7 cellular contexts compared by ENCODE assay signal in the genomic region with DNA sequence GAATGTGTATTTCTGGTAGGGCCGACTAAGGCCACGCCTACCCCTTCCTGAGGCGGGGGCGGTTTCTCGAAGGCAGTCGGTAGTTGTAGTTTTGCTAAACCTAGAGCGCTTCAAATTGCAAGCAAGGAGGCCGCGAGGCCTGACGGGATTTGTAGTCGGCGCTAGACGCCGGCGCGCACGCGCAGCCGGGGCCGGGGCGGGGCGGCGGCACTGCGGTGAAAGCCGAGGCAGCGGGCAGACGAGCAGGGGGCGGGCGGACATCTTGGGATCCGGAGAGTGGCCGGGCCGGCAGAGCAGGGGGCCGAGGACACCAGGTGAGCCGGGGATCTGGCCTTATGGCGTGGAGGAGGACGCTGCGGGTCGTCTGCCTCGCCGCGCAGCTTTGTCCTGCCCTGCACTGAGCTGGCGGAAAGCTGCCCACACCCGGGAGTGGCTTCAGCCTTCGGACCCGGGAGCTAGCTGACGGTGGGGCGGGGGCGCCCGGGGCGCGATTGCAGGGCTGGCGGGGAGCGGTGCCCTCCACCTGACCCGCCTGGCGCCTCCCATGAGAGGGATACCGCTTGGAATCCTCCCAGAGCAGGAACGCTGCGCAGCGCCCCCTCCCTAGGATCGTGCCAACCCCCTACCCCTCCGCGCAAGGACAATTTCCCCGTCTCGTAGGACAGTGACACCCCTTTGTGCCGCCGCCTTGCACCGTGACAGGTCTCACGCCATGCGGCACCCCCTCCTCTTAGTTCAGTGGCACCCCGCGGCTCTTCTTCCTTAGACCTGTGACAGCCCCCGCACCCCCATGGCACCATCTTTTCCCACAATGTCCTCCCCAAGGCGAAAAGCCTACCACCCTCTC. TPM values are rescaled to one million over a fixed set of nuclear protein-coding genes. Genes with fewer than 3 reads are reported as not detected.
DNase-seq lines count a peak whose midpoint lies in the region; ATAC-seq, FAIRE-seq and TF ChIP-seq lines count a peak whose summit lies in the region.

A gene (plus strand): TSS at position 210 of the 847 bp plus-strand sequence. CDS start 2,139 bp downstream, outside the sequence.

- in situ Hi-C loops in astrocyte of the cerebellum (cut with HindIII; ENCODE audit: low sequenced_read_pairs) = no loop called here

- ATAC-seq in HG02981 (IDR thresholded peaks at IDR 0.05; ENCODE audit: unreplicated experiment) = peak; percentile 94

- TF ChIP-seq CTCF in astrocyte of the cerebellum (IDR thresholded peaks at IDR 0.05; ENCODE audit: low read depth, low read length, missing control alignments) = no peak

- H3K4me3 ChIP-seq in astrocyte of the cerebellum (ENCODE audit: low read depth, low read length) = peak within 1 kb of the TSS; percentile 98

- peak; percentile 93 for DNase-seq in GM18507 (ENCODE audit: extremely low spot score, insufficient read length, low read depth)
- DNase-seq in NCI-H2029 treated with DMSO at 0.1 percent for 48 hours (lab: John Stamatoyannopoulos, UW) = peak; percentile 96
- peak; percentile 93 for DNase-seq in T-helper 9 cell
- peak; percentile 99 for DNase-seq in astrocyte of the cerebellum (ENCODE audit: low read depth)
- DNase-seq in hepatic stellate cell (ENCODE audit: low spot score) = peak; percentile 94
- DNase-seq in renal cortical epithelial cell (ENCODE audit: low read depth) = peak; percentile 99

- FAIRE-seq in GM18507 (lab: Jason Lieb, UNC) = peak; percentile 91

RNA-seq across cellular contexts. Expression of the gene that starts here (rescaled TPM):
- total RNA-seq in renal cortical epithelial cell = 299 and 523 TPM in 2 replicates

Comparison
In these comparisons a context has a peak if more than half of its experiments do, and no peak if none do; other contexts are left out.
1. Peak in every context shown above with its lines: DNase-seq, ATAC-seq and H3K4me3 ChIP-seq.